8 cellular contexts compared by ENCODE assay signal in genomic region chr12:85036241-85036707, GRCh38. TPM values are rescaled to one million over a fixed set of nuclear protein-coding genes. Genes with fewer than 3 reads are reported as not detected.
DNase-seq lines count a peak whose midpoint lies in the region; ATAC-seq and TF ChIP-seq lines count a peak whose summit lies in the region.

A gene with protein sequence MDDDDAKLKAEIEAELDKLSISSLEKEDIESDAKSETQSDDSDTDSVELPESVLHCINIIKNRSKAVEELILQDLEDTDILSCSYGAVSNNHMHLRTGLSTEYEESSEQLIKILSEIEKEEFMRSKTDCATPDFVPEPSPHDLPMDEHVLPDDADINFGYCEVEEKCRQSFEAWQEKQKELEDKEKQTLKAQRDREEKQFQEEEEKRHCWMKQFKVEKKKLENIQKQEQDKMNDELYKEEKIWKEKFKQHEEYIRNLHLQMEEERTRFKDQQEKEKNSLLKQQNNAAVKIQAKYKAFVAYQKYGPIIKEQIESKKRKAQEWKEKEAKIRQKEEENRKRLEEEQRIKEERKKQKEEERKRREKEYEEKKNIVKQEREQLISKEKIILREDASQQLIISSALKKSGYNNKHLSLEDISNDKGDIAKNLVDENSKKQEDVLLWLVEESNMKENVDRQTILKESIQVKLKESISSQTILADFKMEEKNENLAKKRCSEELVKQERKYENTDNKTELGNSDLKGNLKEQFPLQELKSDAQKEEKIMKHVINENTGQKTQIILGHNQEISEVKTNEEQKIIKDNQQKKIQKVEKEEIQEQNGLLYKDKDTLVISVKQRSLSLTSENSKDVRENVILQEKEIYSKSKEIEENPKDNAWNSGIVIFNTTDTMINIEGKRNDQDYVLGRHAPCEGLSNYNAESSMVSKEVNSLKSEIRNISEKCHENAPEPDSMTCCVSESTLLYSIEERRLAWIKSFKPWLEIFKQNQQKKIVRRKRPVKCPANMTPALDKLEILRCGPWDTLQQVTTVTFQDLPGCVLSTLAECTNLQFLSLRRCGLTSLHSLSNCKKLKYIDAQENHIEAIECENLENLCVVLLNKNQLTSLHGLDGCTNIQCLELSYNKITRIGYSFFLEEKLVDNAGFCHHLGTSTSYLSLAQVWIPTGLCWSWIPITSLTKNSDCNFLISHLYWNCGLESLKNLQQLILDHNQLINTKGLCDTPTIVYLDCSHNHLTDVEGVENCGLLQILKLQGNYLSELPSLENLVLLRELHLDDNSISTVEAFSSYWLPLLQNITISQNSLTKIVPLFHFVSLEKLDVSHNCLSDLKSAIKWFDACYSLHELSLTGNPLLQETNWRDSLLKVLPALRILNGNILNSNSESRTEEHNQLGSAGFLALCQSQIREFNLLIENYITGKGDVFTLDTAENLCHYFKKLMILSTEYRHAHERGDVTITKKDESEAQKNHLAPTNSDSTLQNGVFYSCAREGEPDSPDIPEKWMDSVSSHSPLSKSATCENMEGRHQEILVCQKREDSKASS (N-terminal part only) (plus strand): TSS chr12:85036351. CDS start chr12:85038177, 1,826 bp downstream.
TSS of gene TSPAN19 (minus strand) at chr12:85036277. CDS start at chr12:85029946, 6,331 bp downstream.

- H3K36me3 ChIP-seq in esophagus (ENCODE audit: control insufficient read depth in 2 of 2, insufficient read depth in 2 of 2, low read length in 1 of 2) (no peaks in the 10 kb centered on the region), mesodermal cell (ENCODE audit: control insufficient read depth, insufficient read depth, low read length) (no peaks in the 10 kb centered on the region), testis (ENCODE audit: low read depth, missing control alignments) (no peaks in the 10 kb centered on the region)

- H3K4me3 ChIP-seq in esophagus (ENCODE audit: low read depth in 1 of 2, low read length in 2 of 2) (peak within 1 kb of the TSS; percentile 48 to 56), mesodermal cell (ENCODE audit: extremely low read depth, insufficient read depth, low read length, poor library complexity, severe bottlenecking) (peak within 1 kb of the TSS; percentile 42), testis (peak within 1 kb of the TSS; percentile 60)

- H3K27ac ChIP-seq in esophagus (ENCODE audit: low read depth in 2 of 2, low read length in 1 of 2) (no peak within 1 kb of the TSS), mesodermal cell (ENCODE audit: low read depth, low read length, severe bottlenecking) (peak within 1 kb of the TSS; percentile 65), testis (no peak within 1 kb of the TSS)

- in situ Hi-C loops in ACHN (cut with HindIII; ENCODE audit: low pct_ligation_motif_present, low pct_unique_long_range_greater_than_20kb, low sequenced_read_pairs), result loop anchor here (25.0 kb wide), 1 partner anchor 149 kb away; no protein-coding TSS in a partner anchor

- TF ChIP-seq CTCF in testis (IDR thresholded peaks at IDR 0.05), result no peak

- WGBS in esophagus, 2 donors, result 1 to 2% methylated on average over 22 of the region's 22 CpGs
- WGBS in mesodermal cell (ENCODE audit: insufficient coverage in 2 of 2), 2 experiments, result 0% methylated on average over 12 to 13 of the region's 22 CpGs
- 1 to 4% methylated on average over 22 of the region's 22 CpGs for WGBS in testis, 2 donors

- intact Hi-C loops in testis (cut with DNase I; ENCODE audit: low total_unique reads), result no loop called here

- H3K4me1 ChIP-seq in esophagus (ENCODE audit: control insufficient read depth in 2 of 2, insufficient read depth in 2 of 2, low read length in 1 of 2) (no peaks in the 10 kb centered on the region), mesodermal cell (ENCODE audit: control insufficient read depth, insufficient read depth, low read length, poor library complexity, severe bottlenecking) (no peaks in the 10 kb centered on the region), testis (no peaks in the 10 kb centered on the region)

- H3K9me3 ChIP-seq in esophagus (ENCODE audit: control insufficient read depth in 2 of 2, insufficient read depth in 1 of 2, low read depth in 1 of 2, low read length in 1 of 2) (no peaks in the 10 kb centered on the region), mesodermal cell (ENCODE audit: control insufficient read depth, low read length) (no peaks in the 10 kb centered on the region), testis (no peaks in the 10 kb centered on the region)

- H3K27me3 ChIP-seq in esophagus (ENCODE audit: control insufficient read depth in 1 of 2, insufficient read depth in 2 of 2, low read length in 2 of 2), result no peaks in the 10 kb centered on the region
- H3K27me3 ChIP-seq in testis, result no peaks in the 10 kb centered on the region

- peak; percentile 98 for DNase-seq in ACHN
- peak; percentile 82 for DNase-seq in NCI-H2107 (lab: John Stamatoyannopoulos, UW)
- peak; percentile 2 for DNase-seq in activated CD4-positive, alpha-beta T cell treated with anti-CD3 and anti-CD28 coated beads, Interleukin-2, amount 50 U/mL, for 1 hour
- DNase-seq in testis, result peak; percentile 89

- peak; percentile 98 for ATAC-seq in GM18520 (IDR thresholded peaks at IDR 0.05; ENCODE audit: unreplicated experiment)
- ATAC-seq in HG03025 (IDR thresholded peaks at IDR 0.05; ENCODE audit: low FRiP score, unreplicated experiment), result peak; percentile 95

- TF ChIP-seq POLR2A in testis (IDR thresholded peaks at IDR 0.05), result no peak

RNA-seq across cellular contexts. Expression of the first gene that starts in this region (rescaled TPM):
- under 1 TPM; 0.05 to 0.16 TPM for polyA plus RNA-seq in esophagus
- polyA plus RNA-seq in mesodermal cell (2013, experiment 1 of 2), result 1.2 TPM
- 3.0 TPM for polyA plus RNA-seq in mesodermal cell (2013, experiment 2 of 2)
- 10 to 100 TPM; 13.2 to 29.0 TPM for total RNA-seq in testis
- polyA plus RNA-seq in testis (ENCODE audit: insufficient read depth, low read depth, low replicate concordance), result 9.6 TPM

RNA-seq across cellular contexts. Expression of gene TSPAN19, which starts in this region (rescaled TPM):
- polyA plus RNA-seq in esophagus, result under 1 TPM in 1 of 2 donors, not detected in 1; 0.05 TPM
- 0.44 TPM for polyA plus RNA-seq in mesodermal cell (2013, experiment 1 of 2)
- 1.1 TPM for polyA plus RNA-seq in mesodermal cell (2013, experiment 2 of 2)
- total RNA-seq in testis, result 1 to 10 TPM; 1.8 to 2.4 TPM
- 7.5 TPM for polyA plus RNA-seq in testis (ENCODE audit: insufficient read depth, low read depth, low replicate concordance)

Comparison
In these comparisons a context has a peak if more than half of its experiments do, and no peak if none do; other contexts are left out.
1. DNase-seq: peak in every context shown above with its lines; median percentile 98 in ACHN; 89 in testis; 82 in NCI-H2107; 2 in activated CD4-positive, alpha-beta T cell treated with anti-CD3 and anti-CD28 coated beads, Interleukin-2, amount 50 U/mL, for 1 hour.